ENCODE assay signal across 1 cellular context in genomic region chr17:48246623-48247022, GRCh38.
TF ChIP-seq lines count a peak whose summit lies in the region.

No MANE protein-coding gene starts in this region.

TF ChIP-seq in HEK293, 187 proteins besides CTCF, POLR2A, EP300 and RAD21 (continued from another document and continues in another):
- TF ChIP-seq PRDM2 (tag by site-specific recombination; IDR thresholded peaks at IDR 0.05; ENCODE audit: borderline replicate concordance) = no peak
- TF ChIP-seq ZSCAN23 (tag by site-specific recombination; IDR thresholded peaks at IDR 0.05) = peak; percentile 17; the same call in 1 of the 2 replicates
- 0 out of 2 replicates have a peak, but pooled peaks have one; percentile 52 for TF ChIP-seq ZNF391 (tag by site-specific recombination; IDR thresholded peaks at IDR 0.05; ENCODE audit: borderline replicate concordance, low read depth)
- TF ChIP-seq ZNF266 (tag by site-specific recombination; IDR thresholded peaks at IDR 0.05; ENCODE audit: low read depth) = no peak
- 0 out of 2 replicates have a peak, but pooled peaks have one; percentile 26 for TF ChIP-seq ZNF660 (tag by site-specific recombination; IDR thresholded peaks at IDR 0.05)
- TF ChIP-seq KLF10 (tag by site-specific recombination; IDR thresholded peaks at IDR 0.05) = 0 out of 2 replicates have a peak, but pooled peaks have one; percentile 25
- no peak for TF ChIP-seq ZNF530 (tag by site-specific recombination; IDR thresholded peaks at IDR 0.05; ENCODE audit: low read depth)
- TF ChIP-seq ZNF561 (tag by site-specific recombination; IDR thresholded peaks at IDR 0.05; ENCODE audit: borderline replicate concordance) = no peak
- no peak for TF ChIP-seq ZNF223 (tag by site-specific recombination; IDR thresholded peaks at IDR 0.05)
- TF ChIP-seq ZNF184 (tag by site-specific recombination; IDR thresholded peaks at IDR 0.05) = no peak
- TF ChIP-seq OSR2 (tag by site-specific recombination; IDR thresholded peaks at IDR 0.05) = 0 out of 2 replicates have a peak, but pooled peaks have one; percentile 43
- peak; percentile 33; the same call in 1 of the 2 replicates for TF ChIP-seq FEZF1 (tag by site-specific recombination; IDR thresholded peaks at IDR 0.05)
- no peak for TF ChIP-seq ZNF48 (tag by site-specific recombination; IDR thresholded peaks at IDR 0.05)
- TF ChIP-seq HIC1 (tag by site-specific recombination; IDR thresholded peaks at IDR 0.05) = no peak
- no peak for TF ChIP-seq ZFHX2 (tag by site-specific recombination; conservative IDR thresholded peaks at IDR 0.05)
- no peak for TF ChIP-seq ZBTB10 (tag by site-specific recombination; IDR thresholded peaks at IDR 0.05)
- no peak for TF ChIP-seq ZNF362 (tag by site-specific recombination; IDR thresholded peaks at IDR 0.05)
- TF ChIP-seq ZNF202 (tag by site-specific recombination; IDR thresholded peaks at IDR 0.05; ENCODE audit: borderline replicate concordance) = no peak
- no peak for TF ChIP-seq BCL11A (tag by site-specific recombination; IDR thresholded peaks at IDR 0.05; ENCODE audit: low read depth)
- TF ChIP-seq ZNF23 (tag by site-specific recombination; IDR thresholded peaks at IDR 0.05; ENCODE audit: borderline replicate concordance) = no peak
- no peak for TF ChIP-seq KLF8 (tag by site-specific recombination; IDR thresholded peaks at IDR 0.05)
- no peak for TF ChIP-seq ZNF791 (tag by site-specific recombination; IDR thresholded peaks at IDR 0.05)
- 0 out of 2 replicates have a peak, but pooled peaks have one; percentile 6 for TF ChIP-seq ZNF366 (tag by site-specific recombination; conservative IDR thresholded peaks at IDR 0.05)
- no peak for TF ChIP-seq ZNF600 (tag by site-specific recombination; IDR thresholded peaks at IDR 0.05)
- peak; percentile 59 for TF ChIP-seq PRDM6 (tag by site-specific recombination; IDR thresholded peaks at IDR 0.05)
- TF ChIP-seq ZNF580 (tag by site-specific recombination; IDR thresholded peaks at IDR 0.05) = no peak
- no peak for TF ChIP-seq ZBTB7A (tag by site-specific recombination; IDR thresholded peaks at IDR 0.05; ENCODE audit: low read depth)
- TF ChIP-seq SP3 (tag by site-specific recombination; IDR thresholded peaks at IDR 0.05) = 0 out of 2 replicates have a peak, but pooled peaks have one; percentile 10
- no peak for TF ChIP-seq ZNF555 (tag by site-specific recombination; conservative IDR thresholded peaks at IDR 0.05)
- TF ChIP-seq RBAK (tag by site-specific recombination; IDR thresholded peaks at IDR 0.05) = no peak
- no peak for TF ChIP-seq SCRT2 (tag by site-specific recombination; IDR thresholded peaks at IDR 0.05)
- no peak for TF ChIP-seq ZNF707 (tag by site-specific recombination; IDR thresholded peaks at IDR 0.05)
- no peak for TF ChIP-seq ZNF624 (tag by site-specific recombination; IDR thresholded peaks at IDR 0.05)
- no peak for TF ChIP-seq ZNF747 (tag by site-specific recombination; IDR thresholded peaks at IDR 0.05)
- TF ChIP-seq ATF2 (tag by site-specific recombination; IDR thresholded peaks at IDR 0.05; ENCODE audit: low read depth) = peak; percentile 66
- TF ChIP-seq SP7 (tag by site-specific recombination; IDR thresholded peaks at IDR 0.05) = peak; percentile 47; the same call in 1 of the 2 replicates
- TF ChIP-seq ZNF24 (tag by site-specific recombination; IDR thresholded peaks at IDR 0.05) = 0 out of 2 replicates have a peak, but pooled peaks have one; percentile 62
- TF ChIP-seq ZBTB17 (tag by site-specific recombination; IDR thresholded peaks at IDR 0.05) = peak; percentile 83
- 0 out of 2 replicates have a peak, but pooled peaks have one; percentile 4 for TF ChIP-seq ZNF664 (tag by site-specific recombination; IDR thresholded peaks at IDR 0.05)
- TF ChIP-seq ZNF473 (tag by site-specific recombination; IDR thresholded peaks at IDR 0.05) = no peak
- no peak for TF ChIP-seq ZNF214 (tag by site-specific recombination; IDR thresholded peaks at IDR 0.05; ENCODE audit: borderline replicate concordance)
- no peak for TF ChIP-seq ZNF701 (tag by site-specific recombination; IDR thresholded peaks at IDR 0.05)
- TF ChIP-seq PRDM1 (tag by site-specific recombination; IDR thresholded peaks at IDR 0.05) = no peak
- no peak for TF ChIP-seq ZNF510 (tag by site-specific recombination; IDR thresholded peaks at IDR 0.05; ENCODE audit: insufficient replicate concordance)
- no peak for TF ChIP-seq ZNF350 (tag by site-specific recombination; IDR thresholded peaks at IDR 0.05)
- no peak for TF ChIP-seq ZNF843 (tag by site-specific recombination; IDR thresholded peaks at IDR 0.05)
- TF ChIP-seq SALL2 (tag by site-specific recombination; IDR thresholded peaks at IDR 0.05; ENCODE audit: borderline replicate concordance) = no peak
- no peak for TF ChIP-seq ZBTB49 (tag by site-specific recombination; IDR thresholded peaks at IDR 0.05; ENCODE audit: low read depth)
- TF ChIP-seq ZNF514 (tag by site-specific recombination; IDR thresholded peaks at IDR 0.05) = no peak
- TF ChIP-seq TRIM28 (IDR thresholded peaks at IDR 0.05; ENCODE audit: borderline replicate concordance, low read length) = peak; percentile 55; the same call in 1 of the 2 replicates
- TF ChIP-seq ZXDB (tag by site-specific recombination; IDR thresholded peaks at IDR 0.05) = peak; percentile 25; the same call in 1 of the 2 replicates
